Comparison of ENCODE assay signal across 21 cellular contexts in the genomic region with DNA sequence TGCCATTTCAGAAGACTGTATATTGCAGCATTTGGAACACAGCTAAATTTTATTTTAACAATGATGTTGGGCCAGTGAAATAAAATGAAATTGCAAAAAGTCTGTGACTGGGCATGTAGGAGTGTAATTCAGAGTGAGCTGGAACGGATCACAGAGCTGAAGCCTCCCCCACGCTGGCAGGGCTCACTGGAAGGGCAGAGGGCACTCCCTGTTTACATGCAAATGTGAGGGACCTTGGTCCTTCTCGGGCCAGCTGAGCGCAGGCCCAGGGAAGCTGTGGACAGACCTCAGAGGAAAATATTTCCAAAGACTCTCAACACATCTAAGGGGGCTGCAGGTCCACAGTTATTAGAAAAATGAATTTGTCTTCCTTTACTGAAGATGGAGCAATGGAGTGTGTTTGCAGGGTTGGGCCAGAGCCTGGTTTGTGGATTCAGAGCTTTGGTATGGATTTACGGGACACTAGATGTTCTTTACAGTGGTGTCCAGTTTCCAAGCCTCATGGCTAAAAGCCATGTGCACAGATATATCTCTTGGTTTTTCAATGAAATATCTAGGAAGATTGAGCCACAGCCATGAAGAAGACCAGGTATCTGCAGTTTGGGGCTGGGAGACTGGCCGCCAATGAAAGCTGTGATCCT. TPM values are rescaled to one million over a fixed set of nuclear protein-coding genes. Genes with fewer than 3 reads are reported as not detected.
DNase-seq lines count a peak whose midpoint lies in the region; ATAC-seq and TF ChIP-seq lines count a peak whose summit lies in the region.
"Had no signal": no experiment of that assay in that cellular context is flagged by ENCODE, and none has a peak within 500 bp of the region (broad histone marks: within the 10 kb centered on the region; RNA-seq: fewer than 3 reads in every experiment).

No MANE protein-coding gene starts in this region.

- H3K27ac ChIP-seq in right atrium auricular region = no peak overlapping the region
- no peak overlapping the region for H3K27ac ChIP-seq in heart left ventricle
- no peak overlapping the region for H3K27ac ChIP-seq in aorta (ENCODE audit: low read depth in 1 of 2, low read length in 2 of 2)
- no peak overlapping the region for H3K27ac ChIP-seq in effector memory CD4-positive, alpha-beta T cell (ENCODE audit: insufficient read depth, low read length, poor library complexity, severe bottlenecking)

- H3K4me3 ChIP-seq in right atrium auricular region (no peak overlapping the region), heart left ventricle (no peak overlapping the region), fibroblast of pulmonary artery (replicated peaks; ENCODE audit: low read depth, low read length) (no peak overlapping the region), aorta (ENCODE audit: low read length in 2 of 2) (no peak overlapping the region)
- no peak overlapping the region for H3K4me3 ChIP-seq in effector memory CD4-positive, alpha-beta T cell (ENCODE audit: insufficient read depth, low read depth, low read length, poor library complexity, severe bottlenecking)

- intact Hi-C loops in heart left ventricle (cut with DNase I) (loop anchor here in 1 of 10 donors (10.0 kb wide), 1 partner anchor 65 kb away; no protein-coding TSS in a partner anchor), aorta (cut with DNase I) (no loop called here)

- H3K4me1 ChIP-seq in right atrium auricular region (no peaks in the 10 kb centered on the region), heart left ventricle (peaks cover 0 to 3% (median 0%) of the 10 kb centered on the region in 12 donors), aorta (ENCODE audit: control insufficient read depth in 1 of 2, insufficient read depth in 2 of 2, low read length in 2 of 2) (no peaks in the 10 kb centered on the region)
- H3K4me1 ChIP-seq in effector memory CD4-positive, alpha-beta T cell (ENCODE audit: control insufficient read depth, insufficient read depth, low read length, poor library complexity, severe bottlenecking) = no peaks in the 10 kb centered on the region

- TF ChIP-seq POLR2A in heart left ventricle (IDR thresholded peaks at IDR 0.05) = no peak

- ATAC-seq in heart left ventricle (no peak), aorta (ENCODE audit: low FRiP score) (peak; percentile 62), HG03442 (IDR thresholded peaks at IDR 0.05; ENCODE audit: unreplicated experiment) (no peak)
- ATAC-seq: activated naive CD8-positive, alpha-beta T cell treated with anti-CD3 and anti-CD28 coated beads, Interleukin-2, amount 50 U/mL, for 24 hours; SK-N-SH treated with all-trans-retinoic acid at 6 μM for 48 hours had no signal

- no peaks in the 10 kb centered on the region for H3K27me3 ChIP-seq in right atrium auricular region
- no peaks in the 10 kb centered on the region for H3K27me3 ChIP-seq in heart left ventricle
- H3K27me3 ChIP-seq in aorta (ENCODE audit: control insufficient read depth in 1 of 2, insufficient read depth in 2 of 2, low read length in 1 of 2) = no peaks in the 10 kb centered on the region
- H3K27me3 ChIP-seq in effector memory CD4-positive, alpha-beta T cell (replicated peaks; ENCODE audit: control insufficient read depth, insufficient read depth, low read length, poor library complexity, severe bottlenecking) = no peaks in the 10 kb centered on the region

- DNase-seq in right atrium auricular region (ENCODE audit: low spot score) = peak; percentile 58
- DNase-seq in heart left ventricle = no peak
- DNase-seq in fibroblast of pulmonary artery (ENCODE audit: low read depth) = peak; percentile 28
- DNase-seq in mucosa of gallbladder (ENCODE audit: low spot score) = peak; percentile 69
- no peak for DNase-seq in aorta
- no peak for DNase-seq in dermis blood vessel endothelial cell
- no peak for DNase-seq in effector memory CD4-positive, alpha-beta T cell
- DNase-seq: 8988T; activated CD4-positive, CD25-positive, alpha-beta regulatory T cell treated with anti-CD3 and anti-CD28 coated beads, Interleukin-2, amount 50 U/mL, for 72 hours; activated naive CD8-positive, alpha-beta T cell treated with anti-CD3 and anti-CD28 coated beads, Interleukin-2, amount 50 U/mL, for 24 hours; DMS153; kidney glomerular epithelial cell; NCI-H187; NCI-H345; stimulated activated CD4-positive, alpha-beta T cell treated with anti-CD3 and anti-CD28 coated beads, Interleukin-4, amount 100 ng/mL, for 1 hour; T-helper 9 cell had no signal

- WGBS in heart left ventricle, 4 donors = 63 to 79% (median 72%) methylated on average over 6 of the region's 6 CpGs
- 61 to 68% methylated on average over 6 of the region's 6 CpGs for WGBS in aorta, 2 donors

- H3K9me3 ChIP-seq in right atrium auricular region (no peaks in the 10 kb centered on the region), heart left ventricle (peaks cover 0 to 2% (median 0%) of the 10 kb centered on the region in 12 donors), aorta (ENCODE audit: control insufficient read depth, low read length) (peaks cover 2% of the 10 kb centered on the region)
- no peaks in the 10 kb centered on the region for H3K9me3 ChIP-seq in effector memory CD4-positive, alpha-beta T cell (ENCODE audit: control insufficient read depth, low read length)

- no peak for TF ChIP-seq CTCF in right atrium auricular region (IDR thresholded peaks at IDR 0.05)
- no peak for TF ChIP-seq CTCF in heart left ventricle (IDR thresholded peaks at IDR 0.05)
- TF ChIP-seq CTCF in fibroblast of pulmonary artery (IDR thresholded peaks at IDR 0.05; ENCODE audit: low read length, missing control alignments) = no peak

- H3K36me3 ChIP-seq in right atrium auricular region = no peaks in the 10 kb centered on the region
- no peaks in the 10 kb centered on the region for H3K36me3 ChIP-seq in heart left ventricle
- no peaks in the 10 kb centered on the region for H3K36me3 ChIP-seq in aorta (ENCODE audit: control insufficient read depth in 1 of 2, insufficient read depth in 2 of 2, low read length in 1 of 2)
- H3K36me3 ChIP-seq in effector memory CD4-positive, alpha-beta T cell (ENCODE audit: control insufficient read depth, insufficient read depth, low read length) = no peaks in the 10 kb centered on the region

RNA-seq across cellular contexts. Expression of gene TRPM1, which starts 32.0 kb away (rescaled TPM):
- total RNA-seq in right atrium auricular region (not detected), heart left ventricle (not detected), mucosa of gallbladder (not detected), aorta (not detected), dermis blood vessel endothelial cell (1.9 TPM in 1 of 2 replicates, not detected in the other)
- polyA plus RNA-seq in heart left ventricle (under 1 TPM in 1 of 2 donors, not detected in 1; 0.25 TPM), aorta (not detected)
- total RNA-seq: activated CD8-positive, alpha-beta memory T cell treated with anti-CD3 and anti-CD28 coated beads for 36 hours; activated T-helper 2 cell treated with anti-CD3 and anti-CD28 coated beads, Interferon-gamma antibody, Interleukin-2, Interleukin-4, amounts not matched to agents 10 μg/mL and 5 μg/mL and 100 μg/mL, durations not matched to agents 14 hours and 24 hours and 36 hours; fibroblast of lung had no signal
- polyA plus RNA-seq: fibroblast of lung had no signal

Comparison
In these comparisons a context has a peak if more than half of its experiments do, and no peak if none do; other contexts are left out.
1. DNase-seq: peak in right atrium auricular region (single experiment), fibroblast of pulmonary artery (single experiment) and mucosa of gallbladder (single experiment); none in heart left ventricle (0 of 5), aorta (0 of 2), dermis blood vessel endothelial cell (single experiment) and effector memory CD4-positive, alpha-beta T cell (0 of 3).